Comparison of ENCODE assay signal across 12 cellular contexts in the genomic region with DNA sequence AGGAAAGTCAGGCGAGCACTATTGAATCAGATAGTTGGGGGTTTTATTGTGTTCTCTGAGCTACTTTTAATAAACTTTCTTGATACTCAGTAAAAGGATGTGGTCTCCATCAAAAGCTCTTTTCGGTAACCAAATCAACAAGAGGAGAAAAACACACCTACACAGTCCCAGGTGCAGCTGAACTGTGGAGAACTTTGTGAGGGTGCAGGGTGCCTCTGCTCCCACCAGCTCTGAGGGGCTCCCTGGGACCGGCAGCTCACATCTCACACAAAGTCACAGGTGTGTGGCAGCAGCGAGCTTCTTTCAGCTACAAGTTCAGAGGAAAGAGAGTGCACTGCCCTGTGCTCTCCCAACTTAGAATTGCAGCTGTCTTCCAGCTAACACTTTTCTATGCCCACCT.
DNase-seq lines count a peak whose midpoint lies in the region; ATAC-seq and FAIRE-seq lines count a peak whose summit lies in the region.
"Had no signal": no experiment of that assay in that cellular context is flagged by ENCODE, and none has a peak within 500 bp of the region (broad histone marks: within the 10 kb centered on the region; RNA-seq: fewer than 3 reads in every experiment).

No MANE protein-coding gene starts in this region.

- no peak overlapping the region for H3K4me3 ChIP-seq in small intestine (ENCODE audit: low read depth in 1 of 2, low read length in 2 of 2)
- H3K4me3 ChIP-seq: ascending aorta had no signal

- no peaks in the 10 kb centered on the region for H3K9me3 ChIP-seq in small intestine (ENCODE audit: control insufficient read depth, low read depth)
- H3K9me3 ChIP-seq: ascending aorta had no signal

- ATAC-seq in GM21447 (IDR thresholded peaks at IDR 0.05; ENCODE audit: unreplicated experiment) = no peak

- no peak for FAIRE-seq in small intestine (lab: Jason Lieb, UNC)

- peak; percentile 56 for DNase-seq in activated gamma-delta T cell treated with Interleukin-2 at 50 U/mL for 16 hours
- no peak for DNase-seq in activated gamma-delta T cell (lab: John Stamatoyannopoulos, UW)
- peak; percentile 54 for DNase-seq in activated T-cell treated with anti-CD3 and anti-CD28 coated beads for 48 hours (ENCODE audit: low read depth)
- DNase-seq in small intestine = peak; percentile 46
- no peak for DNase-seq in NCI-H1105 (lab: John Stamatoyannopoulos, UW)
- DNase-seq in T-helper 9 cell = no peak
- DNase-seq in GM19238 (ENCODE audit: insufficient read length, low spot score) = no peak
- DNase-seq: foreskin fibroblast had no signal

- peak overlapping the region; percentile 25 to 30 for H3K27ac ChIP-seq in small intestine (ENCODE audit: low read depth in 1 of 2, low read length in 1 of 2)
- H3K27ac ChIP-seq: ascending aorta, KMS-11, RWPE1 had no signal

- no peaks in the 10 kb centered on the region for H3K36me3 ChIP-seq in small intestine (ENCODE audit: control insufficient read depth in 2 of 2, insufficient read depth in 2 of 2, low read length in 2 of 2)
- H3K36me3 ChIP-seq: ascending aorta had no signal

- WGBS in small intestine, 3 donors = 34 to 37% (median 35%) methylated on average over 4 of the region's 4 CpGs

- no peaks in the 10 kb centered on the region for H3K27me3 ChIP-seq in small intestine (ENCODE audit: control insufficient read depth in 2 of 2, insufficient read depth in 2 of 2, low read length in 2 of 2)
- H3K27me3 ChIP-seq: ascending aorta had no signal

- no peaks in the 10 kb centered on the region for H3K4me1 ChIP-seq in small intestine (ENCODE audit: control insufficient read depth in 2 of 2, insufficient read depth in 1 of 2, low read depth in 1 of 2, low read length in 1 of 2)
- H3K4me1 ChIP-seq: ascending aorta had no signal

Comparison
In these comparisons a context has a peak if more than half of its experiments do, and no peak if none do; other contexts are left out.
1. DNase-seq: peak in activated gamma-delta T cell treated with Interleukin-2 at 50 U/mL for 16 hours (single experiment), activated T-cell treated with anti-CD3 and anti-CD28 coated beads for 48 hours (single experiment) and small intestine (single experiment); none in activated gamma-delta T cell (single experiment), NCI-H1105 (single experiment), T-helper 9 cell (single experiment) and GM19238 (single experiment).